In the genomic region with DNA sequence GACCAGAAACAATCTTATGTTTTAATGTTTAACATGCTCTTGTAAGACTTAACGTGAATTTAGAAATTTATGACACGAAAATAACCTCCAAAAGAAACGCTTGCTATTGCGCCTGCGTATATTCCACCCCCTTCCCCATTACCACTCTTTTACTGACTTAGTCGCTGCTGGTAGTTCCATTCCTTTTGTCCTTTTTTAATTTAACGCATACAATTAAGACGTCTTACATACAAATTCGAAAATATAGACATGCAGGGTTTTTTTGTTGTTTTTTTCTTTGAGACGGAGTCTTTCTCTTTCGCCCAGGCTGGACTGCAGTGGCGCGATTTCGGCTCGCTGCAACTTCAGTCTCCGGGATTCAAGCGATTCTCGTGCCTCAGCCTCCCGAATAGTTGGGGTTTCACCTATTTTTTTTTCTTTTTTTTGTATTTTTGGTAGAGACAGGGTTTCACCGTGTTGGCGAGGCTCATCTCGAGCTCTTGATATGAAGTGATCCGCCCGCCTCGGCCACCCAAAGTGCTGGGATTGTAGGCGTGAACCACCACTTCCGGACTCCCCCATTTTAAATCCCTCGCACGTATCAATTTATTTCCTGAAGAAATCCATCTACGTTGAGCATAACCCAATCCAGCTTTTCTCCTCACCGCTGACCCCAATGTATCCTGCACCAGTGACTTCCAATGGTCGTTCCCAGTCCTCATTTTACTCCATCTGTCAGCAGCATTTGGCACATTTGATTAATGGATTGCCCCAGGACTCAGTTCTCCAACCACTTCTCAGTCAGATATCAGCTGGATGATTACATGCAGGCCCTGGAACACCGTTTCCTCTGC, we compare ENCODE assay signal across 8 cellular contexts. TPM values are rescaled to one million over a fixed set of nuclear protein-coding genes. Genes with fewer than 3 reads are reported as not detected.
A peak's percentile ranks its signal among the peaks of the same experiment; 100 is the strongest.
DNase-seq lines count a peak whose midpoint lies in the region; ATAC-seq and TF ChIP-seq lines count a peak whose summit lies in the region.

No MANE protein-coding gene starts in this region.

- DNase-seq in CD14-positive monocyte (ENCODE audit: low spot score) (no peak), NOMO-1 (lab: John Stamatoyannopoulos, UW; ENCODE audit: unreplicated experiment in 2 of 2) (peak; percentile 77 to 94), activated T-helper 1 cell treated with Interleukin-2 at 50 U/mL for 16 hours (ENCODE audit: low read depth) (peak; percentile 32), fibroblast of peridontal ligament (ENCODE audit: extremely low read depth) (peak; percentile 39), neural progenitor cell (ENCODE audit: low spot score) (no peak), aorta (peak; percentile 71 to 80)

- H3K4me2 ChIP-seq in neural progenitor cell: peak overlapping the region; percentile 82

- TF ChIP-seq CTCF in CD14-positive monocyte (IDR thresholded peaks at IDR 0.05): no peak
- TF ChIP-seq CTCF in neural progenitor cell (IDR thresholded peaks at IDR 0.05): no peak

- 6 to 9% methylated on average over 33 of the region's 33 CpGs for WGBS in aorta, 2 donors

- H3K4me1 Mint-ChIP-seq in CD14-positive monocyte: peaks cover 26% of the 10 kb centered on the region
- H3K4me1 Mint-ChIP-seq in neural progenitor cell: peaks cover 12% of the 10 kb centered on the region

- H3K4me3 ChIP-seq in neural progenitor cell (peak overlapping the region; percentile 88), aorta (ENCODE audit: low read length in 2 of 2) (peak overlapping the region; percentile 36 to 95)

- ATAC-seq in GM19025 (IDR thresholded peaks at IDR 0.05; ENCODE audit: low read depth, unreplicated experiment) (peak; percentile 34), HG03175 (IDR thresholded peaks at IDR 0.05; ENCODE audit: unreplicated experiment) (peak; percentile 39), aorta (ENCODE audit: low FRiP score) (peak; percentile 85)

- peaks cover 14 to 21% of the 10 kb centered on the region in 2 donors for H3K36me3 Mint-ChIP-seq in CD14-positive monocyte
- H3K36me3 Mint-ChIP-seq in neural progenitor cell: peaks cover 20% of the 10 kb centered on the region

- H3F3A ChIP-seq in neural progenitor cell (ENCODE audit: low read depth): no peaks in the 10 kb centered on the region

- H3K4me1 ChIP-seq in neural progenitor cell: no peaks in the 10 kb centered on the region
- H3K4me1 ChIP-seq in aorta (ENCODE audit: control insufficient read depth in 1 of 2, insufficient read depth in 2 of 2, low read length in 2 of 2): no peaks in the 10 kb centered on the region

- H2AFZ ChIP-seq in neural progenitor cell (replicated peaks): peak overlapping the region; percentile 60

- peak overlapping the region; percentile 96 to 100 (median 98) for H3K27ac Mint-ChIP-seq in CD14-positive monocyte
- H3K27ac Mint-ChIP-seq in neural progenitor cell: peak overlapping the region; percentile 90

- no peaks in the 10 kb centered on the region for H3K9me3 Mint-ChIP-seq in CD14-positive monocyte
- peaks cover 11% of the 10 kb centered on the region for H3K9me3 Mint-ChIP-seq in neural progenitor cell

- peaks cover 38% of the 10 kb centered on the region for H3K79me2 ChIP-seq in neural progenitor cell (ENCODE audit: low read depth)

- peaks cover 1 to 3% (median 3%) of the 10 kb centered on the region in 3 donors for H3K27me3 Mint-ChIP-seq in CD14-positive monocyte (ENCODE audit: low read depth in 3 of 3)
- peaks cover 3% of the 10 kb centered on the region for H3K27me3 Mint-ChIP-seq in neural progenitor cell (ENCODE audit: insufficient read depth, low read depth)

- H3K9me3 ChIP-seq in neural progenitor cell (ENCODE audit: low read depth) (no peaks in the 10 kb centered on the region), aorta (ENCODE audit: control insufficient read depth, low read length) (no peaks in the 10 kb centered on the region)

- H4K20me1 ChIP-seq in neural progenitor cell (ENCODE audit: low read depth): no peaks in the 10 kb centered on the region

- H3K27ac ChIP-seq in neural progenitor cell (no peak overlapping the region), aorta (ENCODE audit: low read depth in 1 of 2, low read length in 2 of 2) (peak overlapping the region; percentile 78 to 98)

- intact Hi-C loops in CD14-positive monocyte (cut with micrococcal nuclease): loop anchor here (1.0 to 10.0 kb wide), 3 partner anchors 43 to 311 kb away; no protein-coding TSS in a partner anchor
- intact Hi-C loops in aorta (cut with DNase I): loop anchor here in 1 of 2 donors (10.0 kb wide), 1 partner anchor 819 kb away; a partner anchor contains a TSS

- H3K36me3 ChIP-seq in neural progenitor cell (peaks cover 2% of the 10 kb centered on the region), aorta (ENCODE audit: control insufficient read depth in 1 of 2, insufficient read depth in 2 of 2, low read length in 1 of 2) (no peaks in the 10 kb centered on the region)

- H3K9ac ChIP-seq in neural progenitor cell: no peak overlapping the region

- peak overlapping the region; percentile 94 to 99 for H3K4me3 Mint-ChIP-seq in CD14-positive monocyte
- H3K4me3 Mint-ChIP-seq in neural progenitor cell: peak overlapping the region; percentile 91

- no peaks in the 10 kb centered on the region for H3K27me3 ChIP-seq in neural progenitor cell
- no peaks in the 10 kb centered on the region for H3K27me3 ChIP-seq in aorta (ENCODE audit: control insufficient read depth in 1 of 2, insufficient read depth in 2 of 2, low read length in 1 of 2)

RNA-seq across cellular contexts. Expression of a gene that starts 0.7 kb away (rescaled TPM):
- 10 to 100 TPM; 11.9 to 13.0 TPM for polyA plus RNA-seq in CD14-positive monocyte
- 18.6 and 32.5 TPM in 2 replicates for total RNA-seq in neural progenitor cell (ENCODE audit: low replicate concordance)
- 10 to 100 TPM; 10.5 to 11.6 TPM for total RNA-seq in aorta
- 10 to 100 TPM; 13.8 to 14.7 TPM for polyA plus RNA-seq in aorta

RNA-seq across cellular contexts. Expression of a gene that starts 22.7 kb away (rescaled TPM):
- polyA plus RNA-seq in CD14-positive monocyte (not detected), aorta (not detected)
- total RNA-seq in neural progenitor cell (ENCODE audit: low replicate concordance) (not detected in 2 replicates), aorta (not detected)

RNA-seq across cellular contexts. Expression of a gene that starts 34.5 kb away (rescaled TPM):
- polyA plus RNA-seq in CD14-positive monocyte: 10 to 100 TPM; 45.0 to 56.8 TPM
- 0.19 and 0.37 TPM in 2 replicates for total RNA-seq in neural progenitor cell (ENCODE audit: low replicate concordance)
- total RNA-seq in aorta: 10 to 100 TPM; 10.3 to 21.6 TPM
- 1 to 10 TPM; 2.3 to 9.6 TPM for polyA plus RNA-seq in aorta

RNA-seq across cellular contexts. Expression of a gene that starts 37.3 kb away (rescaled TPM):
- polyA plus RNA-seq in CD14-positive monocyte (under 1 TPM; 0.39 to 0.60 TPM), aorta (under 1 TPM; 0.10 to 0.75 TPM)
- total RNA-seq in neural progenitor cell (ENCODE audit: low replicate concordance) (not detected in 2 replicates), aorta (1 to 10 TPM; 3.0 to 4.8 TPM)

Comparison
In these comparisons a context has a peak if more than half of its experiments do, and no peak if none do; other contexts are left out.
1. DNase-seq: peak in NOMO-1 (2 of 2), activated T-helper 1 cell treated with Interleukin-2 at 50 U/mL for 16 hours (single experiment), fibroblast of peridontal ligament (single experiment) and aorta (2 of 2); none in CD14-positive monocyte (single experiment) and neural progenitor cell (single experiment).
2. ATAC-seq: peak in every context shown above with its lines; median percentile 85 in aorta; 39 in HG03175; 34 in GM19025.